ENCODE assay signal across 2 cellular contexts in genomic region chr11:57977709-57978108, GRCh38.
TF ChIP-seq lines count a peak whose summit lies in the region.

No MANE protein-coding gene starts in this region.

TF ChIP-seq in GM23338, 12 proteins besides CTCF, POLR2A, EP300 and RAD21:
- TF ChIP-seq ZNF331 (CRISPR knock-in tag; IDR thresholded peaks at IDR 0.05; ENCODE audit: low read depth) (no peak), EZH2phosphoT487 (IDR thresholded peaks at IDR 0.05; ENCODE audit: unreplicated experiment) (no peak), POLR2AphosphoS5 (IDR thresholded peaks at IDR 0.05; ENCODE audit: low read depth) (no peak), EZH2 (IDR thresholded peaks at IDR 0.05; ENCODE audit: low read depth, unreplicated experiment) (no peak), CREB1 (CRISPR knock-in tag; IDR thresholded peaks at IDR 0.05; ENCODE audit: low read depth) (no peak), NANOG (IDR thresholded peaks at IDR 0.05; ENCODE audit: borderline replicate concordance) (no peak), ZNF114 (CRISPR knock-in tag; IDR thresholded peaks at IDR 0.05) (no peak), STAT1 (IDR thresholded peaks at IDR 0.05; ENCODE audit: unreplicated experiment) (no peak), ETS1 (IDR thresholded peaks at IDR 0.05) (no peak), ZNF462 (CRISPR knock-in tag; IDR thresholded peaks at IDR 0.05) (no peak), REST (IDR thresholded peaks at IDR 0.05; ENCODE audit: unreplicated experiment) (no peak), JUNB (IDR thresholded peaks at IDR 0.05; ENCODE audit: unreplicated experiment) (no peak)

TF ChIP-seq in H1, 55 proteins besides CTCF, POLR2A, EP300 and RAD21:
- TF ChIP-seq EZH2 (IDR thresholded peaks at IDR 0.05; ENCODE audit: low read depth, low read length, severe bottlenecking) (no peak), BCL11A (IDR thresholded peaks at IDR 0.05; ENCODE audit: low read depth in 2 of 2, low read length in 2 of 2) (no peak), TEAD4 (IDR thresholded peaks at IDR 0.05; ENCODE audit: low read depth, low read length) (no peak), CREB1 (IDR thresholded peaks at IDR 0.05) (no peak), SIN3A (conservative IDR thresholded peaks at IDR 0.05 in 1 of 2, IDR thresholded peaks at IDR 0.05 in 1 of 2; ENCODE audit: low read depth in 1 of 2, low read length in 2 of 2) (no peak), TAF7 (optimal IDR thresholded peaks at IDR 0.05; ENCODE audit: borderline replicate concordance, low read depth, low read length) (no peak), CHD2 (IDR thresholded peaks at IDR 0.05; ENCODE audit: low read length) (no peak)
